2 cellular contexts compared by ENCODE assay signal in the genomic region with DNA sequence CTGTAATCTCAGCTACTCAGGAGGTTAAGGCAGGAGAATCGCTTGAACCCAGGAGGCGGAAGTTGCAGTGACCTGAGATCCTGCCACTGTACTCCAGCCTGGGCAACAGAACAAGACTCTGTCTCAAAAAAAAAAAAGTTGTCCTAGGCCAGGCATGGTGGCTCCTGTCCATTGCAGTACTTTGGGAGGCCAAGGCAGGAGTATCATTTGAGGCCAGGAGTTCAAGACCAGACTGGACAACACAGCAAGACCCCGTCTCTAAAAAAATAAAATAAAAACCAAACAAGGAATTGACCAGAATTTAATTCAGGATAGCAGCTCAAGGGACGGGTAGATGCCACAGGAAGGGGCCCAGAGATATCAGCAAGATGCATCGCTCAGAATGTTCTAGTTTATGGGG.
TF ChIP-seq lines count a peak whose summit lies in the region.

No MANE protein-coding gene starts in this region.

TF ChIP-seq in A549, 52 proteins besides CTCF, POLR2A, EP300 and RAD21:
- TF ChIP-seq KDM5A (IDR thresholded peaks at IDR 0.05) = no peak
- TF ChIP-seq, protein P1, sequence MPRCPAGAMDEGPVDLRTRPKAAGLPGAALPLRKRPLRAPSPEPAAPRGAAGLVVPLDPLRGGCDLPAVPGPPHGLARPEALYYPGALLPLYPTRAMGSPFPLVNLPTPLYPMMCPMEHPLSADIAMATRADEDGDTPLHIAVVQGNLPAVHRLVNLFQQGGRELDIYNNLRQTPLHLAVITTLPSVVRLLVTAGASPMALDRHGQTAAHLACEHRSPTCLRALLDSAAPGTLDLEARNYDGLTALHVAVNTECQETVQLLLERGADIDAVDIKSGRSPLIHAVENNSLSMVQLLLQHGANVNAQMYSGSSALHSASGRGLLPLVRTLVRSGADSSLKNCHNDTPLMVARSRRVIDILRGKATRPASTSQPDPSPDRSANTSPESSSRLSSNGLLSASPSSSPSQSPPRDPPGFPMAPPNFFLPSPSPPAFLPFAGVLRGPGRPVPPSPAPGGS (IDR thresholded peaks at IDR 0.05) = no peak
- TF ChIP-seq SMC3 (IDR thresholded peaks at IDR 0.05) = no peak
- TF ChIP-seq NPAS2 (CRISPR knock-in tag; IDR thresholded peaks at IDR 0.05; ENCODE audit: borderline replicate concordance) = no peak
- TF ChIP-seq BHLHE40 (IDR thresholded peaks at IDR 0.05; ENCODE audit: low read depth, low read length) = no peak
- no peak for TF ChIP-seq JUNB (IDR thresholded peaks at IDR 0.05)
- TF ChIP-seq CEBPB (IDR thresholded peaks at IDR 0.05) = no peak
- no peak for TF ChIP-seq GATA3 (IDR thresholded peaks at IDR 0.05; ENCODE audit: borderline replicate concordance)
- no peak for TF ChIP-seq FOXS1 (CRISPR knock-in tag; IDR thresholded peaks at IDR 0.05)
- TF ChIP-seq, protein P2, sequence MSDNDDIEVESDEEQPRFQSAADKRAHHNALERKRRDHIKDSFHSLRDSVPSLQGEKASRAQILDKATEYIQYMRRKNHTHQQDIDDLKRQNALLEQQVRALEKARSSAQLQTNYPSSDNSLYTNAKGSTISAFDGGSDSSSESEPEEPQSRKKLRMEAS (IDR thresholded peaks at IDR 0.05) = no peak
- TF ChIP-seq HOXA7 (CRISPR knock-in tag; IDR thresholded peaks at IDR 0.05) = no peak
- TF ChIP-seq, protein P3, sequence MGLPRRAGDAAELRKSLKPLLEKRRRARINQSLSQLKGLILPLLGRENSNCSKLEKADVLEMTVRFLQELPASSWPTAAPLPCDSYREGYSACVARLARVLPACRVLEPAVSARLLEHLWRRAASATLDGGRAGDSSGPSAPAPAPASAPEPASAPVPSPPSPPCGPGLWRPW (IDR thresholded peaks at IDR 0.05) = no peak
- TF ChIP-seq, protein P4, sequence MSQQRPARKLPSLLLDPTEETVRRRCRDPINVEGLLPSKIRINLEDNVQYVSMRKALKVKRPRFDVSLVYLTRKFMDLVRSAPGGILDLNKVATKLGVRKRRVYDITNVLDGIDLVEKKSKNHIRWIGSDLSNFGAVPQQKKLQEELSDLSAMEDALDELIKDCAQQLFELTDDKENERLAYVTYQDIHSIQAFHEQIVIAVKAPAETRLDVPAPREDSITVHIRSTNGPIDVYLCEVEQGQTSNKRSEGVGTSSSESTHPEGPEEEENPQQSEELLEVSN (IDR thresholded peaks at IDR 0.05; ENCODE audit: borderline replicate concordance, low read depth) = no peak
- TF ChIP-seq ZNF302 (CRISPR knock-in tag; IDR thresholded peaks at IDR 0.05) = no peak
- no peak for TF ChIP-seq CHD4 (IDR thresholded peaks at IDR 0.05; ENCODE audit: borderline replicate concordance)

TF ChIP-seq in K562, 482 proteins besides CTCF, POLR2A, EP300 and RAD21:
- TF ChIP-seq KDM1A (IDR thresholded peaks at IDR 0.05) (0 out of 4 replicates have a peak, but pooled peaks of 1 of the 2 experiments have one; percentile 14), NFIC (IDR thresholded peaks at IDR 0.05) (no peak), ELF4 (CRISPR knock-in tag; IDR thresholded peaks at IDR 0.05) (no peak), ZNF239 (CRISPR knock-in tag; IDR thresholded peaks at IDR 0.05) (no peak), ZNF212 (CRISPR knock-in tag; IDR thresholded peaks at IDR 0.05) (no peak), ZKSCAN1 (IDR thresholded peaks at IDR 0.05; ENCODE audit: low read depth, low read length) (no peak), POLR3A (IDR thresholded peaks at IDR 0.05; ENCODE audit: borderline replicate concordance, extremely low read depth, insufficient read depth, insufficient read length) (no peak), BCOR (IDR thresholded peaks at IDR 0.05) (peak; percentile 72), ZNF121 (CRISPR knock-in tag; conservative IDR thresholded peaks at IDR 0.05) (peak; percentile 99), HIVEP1 (CRISPR knock-in tag; IDR thresholded peaks at IDR 0.05) (no peak), SNIP1 (IDR thresholded peaks at IDR 0.05; ENCODE audit: low read depth) (no peak), CBX2 (IDR thresholded peaks at IDR 0.05; ENCODE audit: insufficient read depth, low read length, poor library complexity, severe bottlenecking) (no peak), TAF9B (IDR thresholded peaks at IDR 0.05; ENCODE audit: partially characterized antibody) (no peak), RBM25 (IDR thresholded peaks at IDR 0.05; ENCODE audit: low read depth, low read length, severe bottlenecking) (peak; percentile 55), POLR2H (tag; IDR thresholded peaks at IDR 0.05; ENCODE audit: low read depth) (no peak), NR3C1 (CRISPR knock-in tag; IDR thresholded peaks at IDR 0.05) (no peak), ZNF766 (CRISPR knock-in tag; conservative IDR thresholded peaks at IDR 0.05) (no peak), BMI1 (IDR thresholded peaks at IDR 0.05; ENCODE audit: low read length) (no peak)
- TF ChIP-seq, protein P5, sequence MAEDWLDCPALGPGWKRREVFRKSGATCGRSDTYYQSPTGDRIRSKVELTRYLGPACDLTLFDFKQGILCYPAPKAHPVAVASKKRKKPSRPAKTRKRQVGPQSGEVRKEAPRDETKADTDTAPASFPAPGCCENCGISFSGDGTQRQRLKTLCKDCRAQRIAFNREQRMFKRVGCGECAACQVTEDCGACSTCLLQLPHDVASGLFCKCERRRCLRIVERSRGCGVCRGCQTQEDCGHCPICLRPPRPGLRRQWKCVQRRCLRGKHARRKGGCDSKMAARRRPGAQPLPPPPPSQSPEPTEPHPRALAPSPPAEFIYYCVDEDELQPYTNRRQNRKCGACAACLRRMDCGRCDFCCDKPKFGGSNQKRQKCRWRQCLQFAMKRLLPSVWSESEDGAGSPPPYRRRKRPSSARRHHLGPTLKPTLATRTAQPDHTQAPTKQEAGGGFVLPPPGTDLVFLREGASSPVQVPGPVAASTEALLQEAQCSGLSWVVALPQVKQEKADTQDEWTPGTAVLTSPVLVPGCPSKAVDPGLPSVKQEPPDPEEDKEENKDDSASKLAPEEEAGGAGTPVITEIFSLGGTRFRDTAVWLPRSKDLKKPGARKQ (CRISPR knock-in tag; IDR thresholded peaks at IDR 0.05) = no peak
- TF ChIP-seq, protein P6, sequence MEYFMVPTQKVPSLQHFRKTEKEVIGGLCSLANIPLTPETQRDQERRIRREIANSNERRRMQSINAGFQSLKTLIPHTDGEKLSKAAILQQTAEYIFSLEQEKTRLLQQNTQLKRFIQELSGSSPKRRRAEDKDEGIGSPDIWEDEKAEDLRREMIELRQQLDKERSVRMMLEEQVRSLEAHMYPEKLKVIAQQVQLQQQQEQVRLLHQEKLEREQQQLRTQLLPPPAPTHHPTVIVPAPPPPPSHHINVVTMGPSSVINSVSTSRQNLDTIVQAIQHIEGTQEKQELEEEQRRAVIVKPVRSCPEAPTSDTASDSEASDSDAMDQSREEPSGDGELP (CRISPR knock-in tag; IDR thresholded peaks at IDR 0.05; ENCODE audit: borderline replicate concordance) = no peak
- TF ChIP-seq, protein P7, sequence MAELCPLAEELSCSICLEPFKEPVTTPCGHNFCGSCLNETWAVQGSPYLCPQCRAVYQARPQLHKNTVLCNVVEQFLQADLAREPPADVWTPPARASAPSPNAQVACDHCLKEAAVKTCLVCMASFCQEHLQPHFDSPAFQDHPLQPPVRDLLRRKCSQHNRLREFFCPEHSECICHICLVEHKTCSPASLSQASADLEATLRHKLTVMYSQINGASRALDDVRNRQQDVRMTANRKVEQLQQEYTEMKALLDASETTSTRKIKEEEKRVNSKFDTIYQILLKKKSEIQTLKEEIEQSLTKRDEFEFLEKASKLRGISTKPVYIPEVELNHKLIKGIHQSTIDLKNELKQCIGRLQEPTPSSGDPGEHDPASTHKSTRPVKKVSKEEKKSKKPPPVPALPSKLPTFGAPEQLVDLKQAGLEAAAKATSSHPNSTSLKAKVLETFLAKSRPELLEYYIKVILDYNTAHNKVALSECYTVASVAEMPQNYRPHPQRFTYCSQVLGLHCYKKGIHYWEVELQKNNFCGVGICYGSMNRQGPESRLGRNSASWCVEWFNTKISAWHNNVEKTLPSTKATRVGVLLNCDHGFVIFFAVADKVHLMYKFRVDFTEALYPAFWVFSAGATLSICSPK (IDR thresholded peaks at IDR 0.05; ENCODE audit: borderline replicate concordance) = no peak
- TF ChIP-seq, protein P8, sequence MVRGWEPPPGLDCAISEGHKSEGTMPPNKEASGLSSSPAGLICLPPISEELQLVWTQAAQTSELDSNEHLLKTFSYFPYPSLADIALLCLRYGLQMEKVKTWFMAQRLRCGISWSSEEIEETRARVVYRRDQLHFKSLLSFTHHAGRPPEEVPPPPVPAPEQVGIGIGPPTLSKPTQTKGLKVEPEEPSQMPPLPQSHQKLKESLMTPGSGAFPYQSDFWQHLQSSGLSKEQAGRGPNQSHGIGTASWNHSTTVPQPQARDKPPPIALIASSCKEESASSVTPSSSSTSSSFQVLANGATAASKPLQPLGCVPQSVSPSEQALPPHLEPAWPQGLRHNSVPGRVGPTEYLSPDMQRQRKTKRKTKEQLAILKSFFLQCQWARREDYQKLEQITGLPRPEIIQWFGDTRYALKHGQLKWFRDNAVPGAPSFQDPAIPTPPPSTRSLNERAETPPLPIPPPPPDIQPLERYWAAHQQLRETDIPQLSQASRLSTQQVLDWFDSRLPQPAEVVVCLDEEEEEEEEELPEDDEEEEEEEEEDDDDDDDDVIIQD (CRISPR knock-in tag; IDR thresholded peaks at IDR 0.05) = no peak
